In genomic region chr5:95826949-95827595, GRCh38 we compare ENCODE assay signal across 1 cellular context.
TF ChIP-seq lines count a peak whose summit lies in the region.

No MANE protein-coding gene starts in this region.

TF ChIP-seq in HepG2, 621 proteins besides CTCF, POLR2A, EP300 and RAD21 (continued from another document and continues in another):
- peak; percentile 51; the same call in 1 of the 2 replicates for TF ChIP-seq HMGXB3 (CRISPR knock-in tag; IDR thresholded peaks at IDR 0.05; ENCODE audit: borderline replicate concordance)
- TF ChIP-seq ZNF343 (CRISPR knock-in tag; IDR thresholded peaks at IDR 0.05), result 0 out of 2 replicates have a peak, but pooled peaks have one; percentile 22
- peak in 1 of 2 experiments; percentile 94; a peak in 2 of 4 replicates for TF ChIP-seq ATF4 (CRISPR knock-in tag; IDR thresholded peaks at IDR 0.05)
- peak; percentile 85 for TF ChIP-seq SOX5 (CRISPR knock-in tag; IDR thresholded peaks at IDR 0.05; ENCODE audit: borderline replicate concordance)
- TF ChIP-seq FOXK2 (IDR thresholded peaks at IDR 0.05), result no peak
- 0 out of 2 replicates have a peak, but pooled peaks have one; percentile 51 for TF ChIP-seq TEF (CRISPR knock-in tag; IDR thresholded peaks at IDR 0.05)
- TF ChIP-seq ZNF609 (CRISPR knock-in tag; IDR thresholded peaks at IDR 0.05; ENCODE audit: borderline replicate concordance), result peak; percentile 64; the same call in 1 of the 2 replicates
- TF ChIP-seq FOSL1 (CRISPR knock-in tag; IDR thresholded peaks at IDR 0.05; ENCODE audit: borderline replicate concordance), result no peak; the same call in 1 of the 2 replicates
- peak; percentile 16; the same call in 1 of the 2 replicates for TF ChIP-seq SMC3 (IDR thresholded peaks at IDR 0.05; ENCODE audit: low read length)
- peak; percentile 58 for TF ChIP-seq BCL6 (CRISPR knock-in tag; IDR thresholded peaks at IDR 0.05)
- TF ChIP-seq KLF12 (CRISPR knock-in tag; IDR thresholded peaks at IDR 0.05; ENCODE audit: borderline replicate concordance), result no peak
- no peak for TF ChIP-seq ZNF619 (CRISPR knock-in tag; IDR thresholded peaks at IDR 0.05)
- peak; percentile 92 for TF ChIP-seq ZMYM4 (CRISPR knock-in tag; IDR thresholded peaks at IDR 0.05)
- no peak for TF ChIP-seq ZNF83 (CRISPR knock-in tag; IDR thresholded peaks at IDR 0.05; ENCODE audit: borderline replicate concordance)
- no peak for TF ChIP-seq ATF7-NPFF (CRISPR knock-in tag; IDR thresholded peaks at IDR 0.05; ENCODE audit: low read depth)
- TF ChIP-seq ZBTB14 (CRISPR knock-in tag; IDR thresholded peaks at IDR 0.05), result no peak
- 0 out of 2 replicates have a peak, but pooled peaks have one; percentile 28 for TF ChIP-seq IRF9 (CRISPR knock-in tag; IDR thresholded peaks at IDR 0.05; ENCODE audit: borderline replicate concordance)
- peak; percentile 72 for TF ChIP-seq PPARG (CRISPR knock-in tag; conservative IDR thresholded peaks at IDR 0.05)
- peak; percentile 59; the same call in 1 of the 2 replicates for TF ChIP-seq THRA (CRISPR knock-in tag; IDR thresholded peaks at IDR 0.05; ENCODE audit: borderline replicate concordance)
- TF ChIP-seq PRDM4 (CRISPR knock-in tag; IDR thresholded peaks at IDR 0.05; ENCODE audit: borderline replicate concordance), result no peak
- TF ChIP-seq ZNF446 (CRISPR knock-in tag; IDR thresholded peaks at IDR 0.05), result no peak
- peak; percentile 75 for TF ChIP-seq GATAD1 (CRISPR knock-in tag; IDR thresholded peaks at IDR 0.05)
- no peak for TF ChIP-seq ZNF883 (CRISPR knock-in tag; IDR thresholded peaks at IDR 0.05; ENCODE audit: not compliant biosample characterization)
- TF ChIP-seq MLX (CRISPR knock-in tag; IDR thresholded peaks at IDR 0.05), result no peak; the same call in 1 of the 2 replicates
- no peak for TF ChIP-seq ZNF335 (CRISPR knock-in tag; IDR thresholded peaks at IDR 0.05)
- no peak for TF ChIP-seq ZHX2 (IDR thresholded peaks at IDR 0.05; ENCODE audit: low read depth)
- TF ChIP-seq ZHX2 (CRISPR knock-in tag; IDR thresholded peaks at IDR 0.05; ENCODE audit: borderline replicate concordance), result no peak
